8 cellular contexts compared by ENCODE assay signal in the genomic region with DNA sequence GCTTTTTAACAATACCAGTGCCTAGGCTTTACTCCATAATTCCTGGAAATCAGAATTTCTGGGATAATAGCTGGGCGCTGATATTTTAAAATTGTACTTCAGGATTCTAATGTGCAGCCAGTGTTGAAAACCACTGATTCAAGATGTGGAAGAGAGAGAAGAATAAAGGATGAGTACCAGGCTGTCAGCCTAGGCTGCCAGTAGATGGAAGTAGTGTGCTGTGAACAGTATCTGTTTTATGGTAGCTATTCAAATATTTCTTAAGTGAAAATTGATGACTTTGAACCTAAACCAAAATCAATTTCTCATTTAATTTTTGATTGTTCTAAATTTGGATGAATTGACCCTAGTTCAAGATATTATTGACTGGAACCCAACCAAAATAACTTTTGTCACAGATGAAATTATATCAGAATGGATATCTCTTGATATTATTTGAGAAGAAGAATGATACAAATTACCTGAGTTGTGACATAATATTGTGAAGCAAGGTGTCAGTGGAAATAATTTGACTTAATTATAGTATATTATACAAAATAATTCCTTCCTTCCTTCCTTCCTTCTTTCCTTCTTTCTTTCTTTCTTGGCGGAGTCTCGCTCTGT.
DNase-seq lines count a peak whose midpoint lies in the region; ATAC-seq and TF ChIP-seq lines count a peak whose summit lies in the region.

No MANE protein-coding gene starts in this region.

- DNase-seq in SIG-M5 treated with dmso at 0.1 percent for 504 hours (lab: John Stamatoyannopoulos, UW; ENCODE audit: unreplicated experiment) (peak; percentile 79), SIG-M5 (lab: John Stamatoyannopoulos, UW) (no peak), HT1080 (ENCODE audit: low read depth) (peak; percentile 43), Panc1 (ENCODE audit: low read depth, low spot score) (peak; percentile 38), dorsolateral prefrontal cortex (peak in 2 of 10 donors; percentile 41 to 58), mesendoderm (peak; percentile 64), lower leg skin (ENCODE audit: low spot score in 2 of 2) (no peak)

- TF ChIP-seq POLR2A in lower leg skin (IDR thresholded peaks at IDR 0.05), result no peak

- H4K8ac ChIP-seq in mesendoderm (ENCODE audit: low read depth, low read length), result no peak overlapping the region

- no peak overlapping the region for H2BK15ac ChIP-seq in mesendoderm (replicated peaks; ENCODE audit: low read depth)

- no peaks in the 10 kb centered on the region for H3K79me1 ChIP-seq in mesendoderm (ENCODE audit: low read length)

- no peaks in the 10 kb centered on the region for H3K27me3 ChIP-seq in Panc1 (ENCODE audit: control insufficient read depth, insufficient read depth, low read length)
- no peaks in the 10 kb centered on the region for H3K27me3 ChIP-seq in dorsolateral prefrontal cortex
- peaks cover 2% of the 10 kb centered on the region for H3K27me3 ChIP-seq in mesendoderm (ENCODE audit: insufficient read depth, low read length, poor library complexity)

- H2BK120ac ChIP-seq in mesendoderm (ENCODE audit: low read depth, low read length), result no peak overlapping the region

- TF ChIP-seq CTCF in Panc1 (IDR thresholded peaks at IDR 0.05), result peak; percentile 72; the same call in 1 of the 2 replicates
- TF ChIP-seq CTCF in dorsolateral prefrontal cortex (IDR thresholded peaks at IDR 0.05 in 54 of 56, conservative IDR thresholded peaks at IDR 0.05 in 2 of 56; ENCODE audit: low read depth in 1 of 56, partially characterized antibody in 56 of 56), result peak; percentile 18 to 80 (median 67)
- TF ChIP-seq CTCF in lower leg skin (IDR thresholded peaks at IDR 0.05), result no peak

- no peaks in the 10 kb centered on the region for H3K79me2 ChIP-seq in mesendoderm (ENCODE audit: control insufficient read depth, insufficient read depth, low read length)

- H4K5ac ChIP-seq in mesendoderm (ENCODE audit: low read length), result no peak overlapping the region

- WGBS in mesendoderm (ENCODE audit: extremely low coverage, insufficient coverage, low lambda C conversion rate), result no CpG with 5 or more reads among the region's 3 CpGs
- WGBS in lower leg skin, 2 donors, result 74 to 77% methylated on average over 3 of the region's 3 CpGs

- POLR2A ChIA-PET in Panc1 (lab: Charles Lee), result no interaction called here

- no peak overlapping the region for H3K56ac ChIP-seq in mesendoderm (ENCODE audit: low read length)

- no peak overlapping the region for H3K4ac ChIP-seq in mesendoderm (ENCODE audit: low read depth, low read length)

- CTCF ChIA-PET in Panc1 (lab: Charles Lee), result interaction anchor here (0.6 to 1.0 kb wide), 3 partner anchors 99 to 419 kb away, joined by 3 to 7 read pairs (median 3); no protein-coding TSS in a partner anchor

- BruUV-seq in Panc1 (replicated peaks; lab: Mats Ljungman, UMichigan), result no TSS peak

- no peaks in the 10 kb centered on the region for H3K36me3 ChIP-seq in Panc1 (ENCODE audit: control insufficient read depth, insufficient read depth, low read length)
- no peaks in the 10 kb centered on the region for H3K36me3 ChIP-seq in mesendoderm (ENCODE audit: control insufficient read depth, insufficient read depth, low read length)

- H3K27ac ChIP-seq in Panc1 (ENCODE audit: low read length), result no peak overlapping the region
- no peak overlapping the region for H3K27ac ChIP-seq in dorsolateral prefrontal cortex
- no peak overlapping the region for H3K27ac ChIP-seq in mesendoderm (ENCODE audit: low read depth, low read length)

- H3K9me3 ChIP-seq in Panc1 (ENCODE audit: control insufficient read depth, insufficient read depth, low read depth, low read length), result no peaks in the 10 kb centered on the region

- H3K9ac ChIP-seq in mesendoderm (ENCODE audit: low read length), result no peak overlapping the region

- H2BK5ac ChIP-seq in mesendoderm (ENCODE audit: low read length), result no peak overlapping the region

- no peak overlapping the region for H3K23ac ChIP-seq in mesendoderm (ENCODE audit: low read length)

- peak overlapping the region; percentile 18 for H3K18ac ChIP-seq in mesendoderm (ENCODE audit: low read length)

- intact Hi-C loops in Panc1 (cut with micrococcal nuclease; ENCODE audit: unreplicated experiment), result loop anchor here (5.0 kb wide), 1 partner anchor 419 kb away; no protein-coding TSS in a partner anchor
- intact Hi-C loops in dorsolateral prefrontal cortex (cut with DNase I), result loop anchor here (2.0 to 10.0 kb wide), 3 partner anchors 79 to 417 kb away; a partner anchor contains a TSS
- intact Hi-C loops in lower leg skin (cut with DNase I; ENCODE audit: low total_unique reads), result loop anchor here (10.0 kb wide), 1 partner anchor 411 kb away; no protein-coding TSS in a partner anchor

- in situ Hi-C loops in Panc1 (cut with HindIII; ENCODE audit: low pct_unique_long_range_greater_than_20kb, low sequenced_read_pairs), result no loop called here

- no peaks in the 10 kb centered on the region for H3K4me1 ChIP-seq in Panc1 (ENCODE audit: control insufficient read depth, insufficient read depth, low read length)
- H3K4me1 ChIP-seq in mesendoderm (ENCODE audit: control insufficient read depth, low read depth, low read length), result no peaks in the 10 kb centered on the region

- H3K4me3 ChIP-seq in Panc1 (ENCODE audit: low read depth in 2 of 2, low read length in 2 of 2), result no peak overlapping the region
- no peak overlapping the region for H3K4me3 ChIP-seq in dorsolateral prefrontal cortex
- H3K4me3 ChIP-seq in mesendoderm (ENCODE audit: low read length), result no peak overlapping the region
- H3K4me3 ChIP-seq in lower leg skin (ENCODE audit: low read depth, poor library complexity, severe bottlenecking), result no peak overlapping the region

- H2AK5ac ChIP-seq in mesendoderm (ENCODE audit: low read length), result no peak overlapping the region

- ATAC-seq in Panc1 (peak; percentile 81), HG02623 (IDR thresholded peaks at IDR 0.05; ENCODE audit: unreplicated experiment) (no peak)

- H3K4me2 ChIP-seq in mesendoderm (ENCODE audit: low read length), result no peak overlapping the region

Comparison
In these comparisons a context has a peak if more than half of its experiments do, and no peak if none do; other contexts are left out.
1. DNase-seq: peak in SIG-M5 treated with dmso at 0.1 percent for 504 hours (single experiment), HT1080 (single experiment), Panc1 (single experiment) and mesendoderm (single experiment); none in SIG-M5 (single experiment) and lower leg skin (0 of 2).
2. CTCF ChIP-seq: peak in Panc1 (single experiment) and dorsolateral prefrontal cortex (56 of 56); none in lower leg skin (0 of 3).